1 cellular context compared by ENCODE assay signal in genomic region chr11:2137202-2138071, GRCh38.
TF ChIP-seq lines count a peak whose summit lies in the region.

No MANE protein-coding gene starts in this region.

TF ChIP-seq in HepG2, 621 proteins besides CTCF, POLR2A, EP300 and RAD21 (continued from another document and continues in another):
- peak; percentile 73 for TF ChIP-seq PRDM10 (CRISPR knock-in tag; IDR thresholded peaks at IDR 0.05; ENCODE audit: low read depth)
- TF ChIP-seq AKAP8 (CRISPR knock-in tag; IDR thresholded peaks at IDR 0.05), result no peak; the same call in 1 of the 2 replicates
- TF ChIP-seq FOXJ3 (CRISPR knock-in tag; IDR thresholded peaks at IDR 0.05; ENCODE audit: borderline replicate concordance), result no peak
- no peak for TF ChIP-seq ZNF264 (CRISPR knock-in tag; IDR thresholded peaks at IDR 0.05)
- TF ChIP-seq ZBTB40 (IDR thresholded peaks at IDR 0.05), result no peak
- no peak for TF ChIP-seq ZBTB40 (CRISPR knock-in tag; IDR thresholded peaks at IDR 0.05)
- TF ChIP-seq TBP (CRISPR knock-in tag; IDR thresholded peaks at IDR 0.05), result no peak
- TF ChIP-seq DNMT3B (CRISPR knock-in tag; conservative IDR thresholded peaks at IDR 0.05), result no peak
- TF ChIP-seq THAP8 (CRISPR knock-in tag; IDR thresholded peaks at IDR 0.05; ENCODE audit: borderline replicate concordance), result no peak
- TF ChIP-seq NFYC (CRISPR knock-in tag; IDR thresholded peaks at IDR 0.05), result no peak
- no peak; the same call in 1 of the 2 replicates for TF ChIP-seq MXD3 (CRISPR knock-in tag; IDR thresholded peaks at IDR 0.05)
- peak; percentile 84; the same call in 1 of the 2 replicates for TF ChIP-seq IRX3 (CRISPR knock-in tag; IDR thresholded peaks at IDR 0.05; ENCODE audit: borderline replicate concordance, low read depth)
- no peak for TF ChIP-seq HHEX (CRISPR knock-in tag; IDR thresholded peaks at IDR 0.05)
- TF ChIP-seq ZNF549 (CRISPR knock-in tag; IDR thresholded peaks at IDR 0.05), result no peak
- TF ChIP-seq POGZ (CRISPR knock-in tag; IDR thresholded peaks at IDR 0.05), result no peak
- no peak for TF ChIP-seq THAP7 (CRISPR knock-in tag; IDR thresholded peaks at IDR 0.05)
- no peak for TF ChIP-seq PTBP1 (IDR thresholded peaks at IDR 0.05; ENCODE audit: low read depth, low read length, poor library complexity, severe bottlenecking)
- no peak for TF ChIP-seq RERE (CRISPR knock-in tag; IDR thresholded peaks at IDR 0.05; ENCODE audit: low read depth)
- 0 out of 2 replicates have a peak, but pooled peaks have one; percentile 36 for TF ChIP-seq ZNF574 (CRISPR knock-in tag; IDR thresholded peaks at IDR 0.05)
- 0 out of 2 replicates have a peak, but pooled peaks have one; percentile 36 for TF ChIP-seq DNMT1 (CRISPR knock-in tag; IDR thresholded peaks at IDR 0.05)
- no peak for TF ChIP-seq ZNF124 (CRISPR knock-in tag; IDR thresholded peaks at IDR 0.05)
- peak; percentile 5; the same call in 1 of the 2 replicates for TF ChIP-seq FOSL2 (CRISPR knock-in tag; IDR thresholded peaks at IDR 0.05)
- peak; percentile 35; the same call in 1 of the 2 replicates for TF ChIP-seq ZNF280D (CRISPR knock-in tag; IDR thresholded peaks at IDR 0.05)
- no peak for TF ChIP-seq IKZF1 (IDR thresholded peaks at IDR 0.05)
- TF ChIP-seq SATB2 (CRISPR knock-in tag; IDR thresholded peaks at IDR 0.05), result no peak
- no peak for TF ChIP-seq SMYD3 (CRISPR knock-in tag; IDR thresholded peaks at IDR 0.05)
- no peak for TF ChIP-seq ATRX (CRISPR knock-in tag; IDR thresholded peaks at IDR 0.05; ENCODE audit: borderline replicate concordance)
- no peak for TF ChIP-seq CBX1 (IDR thresholded peaks at IDR 0.05; ENCODE audit: low read depth)
- TF ChIP-seq HDAC2 (CRISPR knock-in tag; IDR thresholded peaks at IDR 0.05), result no peak
